ENCODE assay signal across 19 cellular contexts in the genomic region with DNA sequence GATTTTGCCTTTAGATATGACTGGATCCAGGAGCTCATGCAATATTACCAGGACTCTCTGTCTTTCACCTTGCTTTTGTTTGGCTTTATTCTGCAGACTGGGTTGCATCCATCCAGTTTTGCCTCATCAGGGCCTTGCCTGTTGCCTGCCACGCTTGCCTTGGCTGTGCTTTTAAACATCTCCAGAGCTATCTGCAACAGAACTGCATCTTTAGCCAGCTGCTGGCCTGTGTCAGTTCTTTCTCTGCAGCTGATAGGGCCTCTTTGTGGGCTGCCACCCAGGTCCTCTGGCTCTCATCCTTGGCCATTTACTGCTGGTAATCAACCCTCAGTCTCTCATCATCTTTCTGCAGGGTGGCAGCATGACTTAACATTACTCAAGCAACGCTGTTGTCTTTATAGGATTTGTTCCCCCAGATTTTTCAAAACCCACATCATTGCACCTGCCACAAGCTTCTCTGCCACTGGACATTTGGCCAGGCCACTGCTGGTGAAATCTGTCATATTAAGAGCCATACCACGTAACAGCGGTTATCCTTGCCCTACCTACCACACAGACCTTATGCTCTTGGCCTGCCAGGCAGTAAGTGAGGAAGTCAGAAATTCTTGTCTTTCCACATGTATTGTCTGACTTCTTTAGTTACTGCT. TPM values are rescaled to one million over a fixed set of nuclear protein-coding genes. Genes with fewer than 3 reads are reported as not detected.
"Had no signal": no experiment of that assay in that cellular context is flagged by ENCODE, and none has a peak within 500 bp of the region (broad histone marks: within the 10 kb centered on the region; RNA-seq: fewer than 3 reads in every experiment).

No MANE protein-coding gene starts in this region.

- H3K79me2 ChIP-seq: parathyroid adenoma had no signal

- H3K27ac ChIP-seq: dorsolateral prefrontal cortex, gastrocnemius medialis, parathyroid adenoma, psoas muscle, testis, tibial nerve, upper lobe of right lung had no signal

- H3K4me1 ChIP-seq: gastrocnemius medialis, parathyroid adenoma, psoas muscle, testis, upper lobe of right lung had no signal

- H2AFZ ChIP-seq: parathyroid adenoma had no signal

- ATAC-seq: gastrocnemius medialis; left colon; naive thymus-derived CD8-positive, alpha-beta T cell; psoas muscle; stimulated activated effector memory CD8-positive, alpha-beta T cell treated with anti-CD3 and anti-CD28 coated beads, Interleukin-12 subunit alpha, Interleukin-12 subunit beta, amount 100 ng/mL, for 72 hours; upper lobe of right lung had no signal

- H3K36me3 ChIP-seq: gastrocnemius medialis, tibial nerve, upper lobe of right lung had no signal

- H3K9me3 ChIP-seq: gastrocnemius medialis, psoas muscle, testis, tibial nerve, upper lobe of right lung had no signal

- H3K9ac ChIP-seq: parathyroid adenoma had no signal

- H3K27me3 ChIP-seq: dorsolateral prefrontal cortex, gastrocnemius medialis, testis, tibial nerve, upper lobe of right lung had no signal

- H3K4me3 ChIP-seq: dorsolateral prefrontal cortex, gastrocnemius medialis, psoas muscle, testis, tibial nerve, upper lobe of right lung had no signal

- DNase-seq: cortex of kidney; dorsolateral prefrontal cortex; effector CD8-positive, alpha-beta T cell; gastrocnemius medialis; glutamatergic neuron; immature natural killer cell; left colon; mesendoderm; naive thymus-derived CD8-positive, alpha-beta T cell; occipital lobe; psoas muscle; retina; stimulated activated CD4-positive, alpha-beta T cell treated with anti-CD3 and anti-CD28 coated beads, Interleukin-4, amount 100 ng/mL, for 1 hour; stimulated activated CD8-positive, alpha-beta memory T cell treated with anti-CD3 and anti-CD28 coated beads, Interleukin-4, amount 100 ng/mL, for 48 hours; testis; upper lobe of right lung had no signal

RNA-seq across cellular contexts. Expression of a gene that starts 24.4 kb away (rescaled TPM):
- polyA plus RNA-seq: immature natural killer cell had no signal
